Comparison of ENCODE assay signal across 17 cellular contexts in genomic region chrX:68918202-68918601, GRCh38.
DNase-seq lines count a peak whose midpoint lies in the region; ATAC-seq and TF ChIP-seq lines count a peak whose summit lies in the region.
"Had no signal": no experiment of that assay in that cellular context is flagged by ENCODE, and none has a peak within 500 bp of the region (broad histone marks: within the 10 kb centered on the region; RNA-seq: fewer than 3 reads in every experiment).

No MANE protein-coding gene starts in this region.

- no peak overlapping the region for H2BK120ac ChIP-seq in neuronal stem cell (ENCODE audit: low read depth, low read length)

- H2AK5ac ChIP-seq in neuronal stem cell (ENCODE audit: low read depth, low read length): no peak overlapping the region

- WGBS in neuronal stem cell (ENCODE audit: extremely low coverage in 2 of 2, insufficient read length in 2 of 2, insufficient replicate concordance in 1 of 2), 2 donors: no CpG with 5 or more reads among the region's 2 CpGs

- no peaks in the 10 kb centered on the region for H3K79me1 ChIP-seq in neuronal stem cell (ENCODE audit: low read depth, low read length)

- H2BK12ac ChIP-seq in neuronal stem cell (ENCODE audit: low read length): no peak overlapping the region

- no peak overlapping the region for H4K8ac ChIP-seq in neuronal stem cell (ENCODE audit: low read depth, low read length)

- no peak for ATAC-seq in HG02798 (IDR thresholded peaks at IDR 0.05; ENCODE audit: poor library complexity, unreplicated experiment)

- TF ChIP-seq CTCF in GM12864 (IDR thresholded peaks at IDR 0.05; ENCODE audit: low read depth, low read length, missing control alignments): peak; percentile 14

- no peak overlapping the region for H3K23ac ChIP-seq in neuronal stem cell (ENCODE audit: low read depth, low read length, poor library complexity)

- no peak overlapping the region for H3K4ac ChIP-seq in neuronal stem cell (ENCODE audit: low read length)

- no peak overlapping the region for H2BK5ac ChIP-seq in neuronal stem cell (ENCODE audit: low read length)

- H3K27ac ChIP-seq in neuronal stem cell (replicated peaks; ENCODE audit: low read length): no peak overlapping the region
- H3K27ac ChIP-seq: Peyer's patch had no signal

- no peak overlapping the region for H3K14ac ChIP-seq in neuronal stem cell (ENCODE audit: low read length)

- no peak overlapping the region for H3K18ac ChIP-seq in neuronal stem cell (ENCODE audit: low read length)

- H3K9ac ChIP-seq in neuronal stem cell (ENCODE audit: low read depth, low read length, poor library complexity): no peak overlapping the region

- peaks cover 0 to 24% of the 10 kb centered on the region in 2 donors for H3K4me1 ChIP-seq in neuronal stem cell (ENCODE audit: control insufficient read depth in 2 of 2, insufficient read depth in 1 of 2, low read depth in 1 of 2, low read length in 2 of 2)
- H3K4me1 ChIP-seq: Peyer's patch had no signal

- no peak overlapping the region for H3K4me3 ChIP-seq in GM12864 (ENCODE audit: low read depth, low read length)
- H3K4me3 ChIP-seq in neuronal stem cell (ENCODE audit: low read length in 2 of 2): no peak overlapping the region
- H3K4me3 ChIP-seq: Peyer's patch had no signal

- no peak overlapping the region for H2AFZ ChIP-seq in neuronal stem cell (ENCODE audit: low read length)

- no peak overlapping the region for H4K91ac ChIP-seq in neuronal stem cell (ENCODE audit: low read depth, low read length, poor library complexity)

- H3K27me3 ChIP-seq in neuronal stem cell (ENCODE audit: control insufficient read depth in 3 of 3, insufficient read depth in 3 of 3, low read depth in 1 of 3, low read length in 3 of 3): peaks cover 0 to 24% (median 19%) of the 10 kb centered on the region in 3 experiments
- H3K27me3 ChIP-seq: Peyer's patch had no signal

- H3K9me3 ChIP-seq in neuronal stem cell (replicated peaks in 1 of 2; ENCODE audit: control insufficient read depth in 2 of 2, insufficient read depth in 1 of 2, low read depth in 1 of 2, low read length in 2 of 2): no peaks in the 10 kb centered on the region
- H3K9me3 ChIP-seq: Peyer's patch had no signal

- H3K4me2 ChIP-seq in neuronal stem cell (ENCODE audit: insufficient read depth, low read length, poor library complexity, severe bottlenecking): peak overlapping the region; percentile 11

- H3K36me3 ChIP-seq in neuronal stem cell (replicated peaks in 1 of 2; ENCODE audit: control insufficient read depth in 2 of 2, insufficient read depth in 2 of 2, low read length in 2 of 2): no peaks in the 10 kb centered on the region
- H3K36me3 ChIP-seq: Peyer's patch had no signal

- H2BK15ac ChIP-seq in neuronal stem cell (ENCODE audit: low read length): no peak overlapping the region

- peak; percentile 73 for DNase-seq in NCI-H82 (lab: John Stamatoyannopoulos, UW)
- DNase-seq in NCI-H82 treated with DMSO at 0.1 percent for 48 hours (lab: John Stamatoyannopoulos, UW; ENCODE audit: unreplicated experiment): no peak
- DNase-seq in GM12864 (ENCODE audit: low read depth): no peak
- peak; percentile 24 for DNase-seq in NCI-H69 (lab: John Stamatoyannopoulos, UW)
- DNase-seq in neuronal stem cell (ENCODE audit: low spot score): no peak
- DNase-seq in germinal center (ENCODE audit: low spot score): no peak
- DNase-seq in central memory CD4-positive, alpha-beta T cell: no peak
- DNase-seq: DMS79, IMR-90, Kasumi-1, NCI-H1436, NCI-H2081, NCI-H510A treated with DMSO at 0.1 percent for 48 hours, Peyer's patch, SHP77 treated with DMSO at 0.1 percent for 48 hours, T-helper 2 cell had no signal

Comparison
In these comparisons a context has a peak if more than half of its experiments do, and no peak if none do; other contexts are left out.
1. DNase-seq: peak in NCI-H82 (single experiment) and NCI-H69 (single experiment); none in NCI-H82 treated with DMSO at 0.1 percent for 48 hours (single experiment), GM12864 (single experiment), neuronal stem cell (single experiment), germinal center (single experiment) and central memory CD4-positive, alpha-beta T cell (single experiment).